Comparison of ENCODE assay signal across 1 cellular context in genomic region chr11:125343086-125343731, GRCh38.
TF ChIP-seq lines count a peak whose summit lies in the region.

No MANE protein-coding gene starts in this region.

TF ChIP-seq in WTC11, 78 proteins besides CTCF, POLR2A, EP300 and RAD21 (continued from another document):
- no peak for TF ChIP-seq HMGXB4 (CRISPR knock-in tag; IDR thresholded peaks at IDR 0.05)
- TF ChIP-seq ZBTB43 (CRISPR knock-in tag; IDR thresholded peaks at IDR 0.05), result no peak
- no peak for TF ChIP-seq JAZF1 (CRISPR knock-in tag; IDR thresholded peaks at IDR 0.05)
- TF ChIP-seq TCF7 (CRISPR knock-in tag; IDR thresholded peaks at IDR 0.05; ENCODE audit: low read depth), result no peak
- TF ChIP-seq PRDM15 (CRISPR knock-in tag; IDR thresholded peaks at IDR 0.05), result no peak
- TF ChIP-seq MYBL2 (CRISPR knock-in tag; IDR thresholded peaks at IDR 0.05), result no peak
- no peak for TF ChIP-seq ZNF671 (CRISPR knock-in tag; IDR thresholded peaks at IDR 0.05)
